1 cellular context compared by ENCODE assay signal in genomic region chr1:151312439-151313225, GRCh38.
A peak's percentile ranks its signal among the peaks of the same experiment; 100 is the strongest.
TF ChIP-seq lines count a peak whose summit lies in the region.

No MANE protein-coding gene starts in this region.

TF ChIP-seq in K562, 482 proteins besides CTCF, POLR2A, EP300 and RAD21:
- 0 out of 2 replicates have a peak, but pooled peaks have one; percentile 12 for TF ChIP-seq EGR1 (conservative IDR thresholded peaks at IDR 0.05)
- no peak for TF ChIP-seq TCF7L2 (IDR thresholded peaks at IDR 0.05; ENCODE audit: low read depth, low read length)
- TF ChIP-seq ELF4 (CRISPR knock-in tag; IDR thresholded peaks at IDR 0.05) = peak; percentile 14; the same call in 1 of the 2 replicates
- no peak for TF ChIP-seq TCFL5 (CRISPR knock-in tag; conservative IDR thresholded peaks at IDR 0.05)
- peak; percentile 13; the same call in 1 of the 2 replicates for TF ChIP-seq DMBX1 (CRISPR knock-in tag; IDR thresholded peaks at IDR 0.05; ENCODE audit: borderline replicate concordance)
- 0 out of 2 replicates have a peak, but pooled peaks have one; percentile 11 for TF ChIP-seq GTF2E2 (tag; IDR thresholded peaks at IDR 0.05)
- 0 out of 2 replicates have a peak, but pooled peaks have one; percentile 35 for TF ChIP-seq ZNF175 (CRISPR knock-in tag; IDR thresholded peaks at IDR 0.05; ENCODE audit: low read depth)
- 0 out of 2 replicates have a peak, but pooled peaks have one; percentile 38 for TF ChIP-seq ZNF121 (CRISPR knock-in tag; conservative IDR thresholded peaks at IDR 0.05)
- TF ChIP-seq CBFA2T3 (IDR thresholded peaks at IDR 0.05) = 0 out of 2 replicates have a peak, but pooled peaks have one; percentile 37
